14 cellular contexts compared by ENCODE assay signal in the genomic region with DNA sequence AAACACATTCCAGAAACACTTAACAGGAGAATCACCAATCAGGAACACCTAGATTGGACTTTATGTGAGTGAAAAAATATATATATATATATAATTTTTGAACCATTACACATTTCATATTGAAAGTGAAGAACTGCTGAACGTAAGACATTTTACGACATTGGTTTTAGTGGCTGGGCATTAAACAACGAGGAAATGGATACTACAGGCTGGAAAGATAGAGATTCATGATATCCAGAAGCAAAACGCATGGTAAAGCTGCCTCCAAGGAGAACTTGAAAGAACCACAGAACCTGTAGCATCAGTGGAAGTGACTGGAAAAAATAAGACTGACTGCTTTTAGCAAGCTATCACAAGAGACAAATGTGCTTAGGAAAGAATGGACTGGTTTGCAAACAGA. TPM values are rescaled to one million over a fixed set of nuclear protein-coding genes. Genes with fewer than 3 reads are reported as not detected.
DNase-seq lines count a peak whose midpoint lies in the region; ATAC-seq, FAIRE-seq and TF ChIP-seq lines count a peak whose summit lies in the region.
"Had no signal": no experiment of that assay in that cellular context is flagged by ENCODE, and none has a peak within 500 bp of the region (broad histone marks: within the 10 kb centered on the region; RNA-seq: fewer than 3 reads in every experiment).

No MANE protein-coding gene starts in this region.

- H3K36me3 Mint-ChIP-seq in WTC11 (no peaks in the 10 kb centered on the region), nephron progenitor cell (ENCODE audit: low read depth) (no peaks in the 10 kb centered on the region)
- H3K36me3 Mint-ChIP-seq: CD4-positive, CD25-positive, alpha-beta regulatory T cell had no signal

- no peaks in the 10 kb centered on the region for H3K27me3 Mint-ChIP-seq in WTC11 (ENCODE audit: low read depth)
- no peaks in the 10 kb centered on the region for H3K27me3 Mint-ChIP-seq in nephron progenitor cell (ENCODE audit: low read depth, poor library complexity)

- H3K4me1 ChIP-seq in HepG2 (ENCODE audit: insufficient read depth, low read length), result peaks cover 5% of the 10 kb centered on the region; the same call in 1 of the 2 replicates
- H3K4me1 ChIP-seq in right lobe of liver, result no peaks in the 10 kb centered on the region
- H3K4me1 ChIP-seq in osteoblast (ENCODE audit: insufficient read depth, low read length), result peaks cover 4% of the 10 kb centered on the region
- H3K4me1 ChIP-seq: BLaER1 had no signal

- in situ Hi-C loops in HepG2 (cut with HindIII; ENCODE audit: extremely low pct_ligation_motif_present, low pct_unique_long_range_greater_than_20kb) (no loop called here), KBM-7 (cut with MboI; ENCODE audit: low pct_unique_long_range_greater_than_20kb, low sequenced_read_pairs) (no loop called here)

- ATAC-seq in HepG2 (no peak), right lobe of liver (no peak), WTC11 (no peak)

- no TSS peak for BruUV-seq in HepG2 (replicated peaks; lab: Mats Ljungman, UMichigan)

- TF ChIP-seq RAD21 in HepG2 (CRISPR knock-in tag; IDR thresholded peaks at IDR 0.05), result no peak

- H3K4me1 Mint-ChIP-seq in WTC11 (peaks cover 47% of the 10 kb centered on the region), nephron progenitor cell (peaks cover 43% of the 10 kb centered on the region)
- H3K4me1 Mint-ChIP-seq: CD4-positive, CD25-positive, alpha-beta regulatory T cell had no signal

- no peaks in the 10 kb centered on the region for H3K79me2 ChIP-seq in HepG2 (ENCODE audit: insufficient read depth, low read length)
- H3K79me2 ChIP-seq in osteoblast (ENCODE audit: insufficient read depth, low read length), result no peaks in the 10 kb centered on the region

- DNase-seq in HepG2 (ENCODE audit: low spot score), result no peak
- DNase-seq in right lobe of liver, result no peak
- no peak for DNase-seq in WTC11 (ENCODE audit: low spot score)
- DNase-seq in nephron progenitor cell, result no peak
- no peak for DNase-seq in KBM-7
- DNase-seq in osteoblast (ENCODE audit: insufficient read length, low spot score, missing footprints), result no peak
- no peak for DNase-seq in C1 segment of cervical spinal cord (lab: John Stamatoyannopoulos, UW)
- DNase-seq: 8988T; AML-193; CD4-positive, CD25-positive, alpha-beta regulatory T cell; DMS53; GF-D8; H7 had no signal

- no peak overlapping the region for H3K9ac ChIP-seq in HepG2 (ENCODE audit: insufficient read depth, low read depth, low read length)
- H3K9ac ChIP-seq: BLaER1 had no signal

- H3K27ac ChIP-seq in HepG2 (ENCODE audit: extremely low read length, insufficient read depth, low read length), result no peak overlapping the region
- H3K27ac ChIP-seq in right lobe of liver, result no peak overlapping the region
- H3K27ac ChIP-seq in osteoblast (ENCODE audit: low read depth, low read length), result no peak overlapping the region
- H3K27ac ChIP-seq: BLaER1 had no signal

- H3K27ac Mint-ChIP-seq in WTC11 (peak overlapping the region; percentile 70), nephron progenitor cell (peak overlapping the region; percentile 65)
- H3K27ac Mint-ChIP-seq: CD4-positive, CD25-positive, alpha-beta regulatory T cell had no signal

- intact Hi-C loops in HepG2 (cut with micrococcal nuclease; ENCODE audit: unreplicated experiment), result no loop called here
- intact Hi-C loops in right lobe of liver (cut with DNase I), result no loop called here

- no peak for TF ChIP-seq POLR2A in HepG2 (IDR thresholded peaks at IDR 0.05; ENCODE audit: insufficient read depth in 1 of 2, low read depth in 2 of 2, low read length in 2 of 2)
- TF ChIP-seq POLR2A in right lobe of liver (IDR thresholded peaks at IDR 0.05), result no peak

- H3K4me2 ChIP-seq in HepG2 (ENCODE audit: low read depth, low read length) (no peak overlapping the region), osteoblast (ENCODE audit: insufficient read depth, low read length) (no peak overlapping the region)
- H3K4me2 ChIP-seq: BLaER1 had no signal

- TF ChIP-seq EP300 in HepG2 (IDR thresholded peaks at IDR 0.05; ENCODE audit: low read depth in 2 of 2, low read length in 2 of 2), result no peak
- TF ChIP-seq EP300 in HepG2 (CRISPR knock-in tag; IDR thresholded peaks at IDR 0.05; ENCODE audit: borderline replicate concordance), result no peak

- no peaks in the 10 kb centered on the region for H4K20me1 ChIP-seq in HepG2 (ENCODE audit: insufficient read depth, low read length)
- H4K20me1 ChIP-seq in osteoblast (ENCODE audit: insufficient read depth, low read length), result no peaks in the 10 kb centered on the region
- H4K20me1 ChIP-seq: BLaER1 had no signal

- WGBS in HepG2 (ENCODE audit: low lambda C conversion rate), result 62% methylated on average over 4 of the region's 4 CpGs
- 82% methylated on average over 4 of the region's 4 CpGs for WGBS in right lobe of liver (ENCODE audit: insufficient coverage, low coverage, low lambda C conversion rate, missing lambda C conversion rate)

- TF ChIP-seq CTCF in HepG2 (CRISPR knock-in tag; IDR thresholded peaks at IDR 0.05), result no peak
- TF ChIP-seq CTCF in right lobe of liver (IDR thresholded peaks at IDR 0.05), result no peak
- no peak for TF ChIP-seq CTCF in WTC11 (IDR thresholded peaks at IDR 0.05)
- no peak for TF ChIP-seq CTCF in nephron progenitor cell (IDR thresholded peaks at IDR 0.05)
- TF ChIP-seq CTCF in osteoblast (IDR thresholded peaks at IDR 0.05; ENCODE audit: extremely low read depth, low read depth, low read length), result no peak

- H3K9me3 Mint-ChIP-seq in WTC11 (no peaks in the 10 kb centered on the region), nephron progenitor cell (no peaks in the 10 kb centered on the region)

- H3K9me3 ChIP-seq in HepG2 (ENCODE audit: low read length) (no peaks in the 10 kb centered on the region), right lobe of liver (no peaks in the 10 kb centered on the region), osteoblast (ENCODE audit: low read depth, low read length) (no peaks in the 10 kb centered on the region)
- H3K9me3 ChIP-seq: BLaER1 had no signal

- H3K27me3 ChIP-seq in HepG2 (ENCODE audit: control insufficient read depth in 1 of 2, insufficient read depth in 2 of 2, low read length in 2 of 2) (no peaks in the 10 kb centered on the region), right lobe of liver (no peaks in the 10 kb centered on the region), osteoblast (ENCODE audit: insufficient read depth, low read length) (no peaks in the 10 kb centered on the region)
- H3K27me3 ChIP-seq: BLaER1 had no signal

- POLR2A ChIA-PET in HepG2 (lab: Yijun Ruan, JAX) (no interaction called here), WTC11 (lab: Charles Lee) (interaction anchor here (0.9 to 1.0 kb wide), 2 partner anchors 20 to 451 kb away, joined by 5 to 6 read pairs; no protein-coding TSS in a partner anchor)

- FAIRE-seq in HepG2 (lab: Jason Lieb, UNC), result no peak

- no peak overlapping the region for H3K4me3 Mint-ChIP-seq in WTC11
- no peak overlapping the region for H3K4me3 Mint-ChIP-seq in nephron progenitor cell
- H3K4me3 Mint-ChIP-seq: CD4-positive, CD25-positive, alpha-beta regulatory T cell had no signal

- CTCF ChIA-PET in HepG2 (lab: Yijun Ruan, JAX; ENCODE audit: low intra/inter-chr PET ratio, low total read pairs), result no interaction called here
- CTCF ChIA-PET in WTC11 (lab: Charles Lee), result no interaction called here

- H3K4me3 ChIP-seq in HepG2 (replicated peaks in 1 of 3; ENCODE audit: insufficient read depth in 1 of 3, low read depth in 2 of 3, low read length in 3 of 3) (no peak overlapping the region), right lobe of liver (no peak overlapping the region), osteoblast (ENCODE audit: insufficient read depth, low read length) (no peak overlapping the region)
- H3K4me3 ChIP-seq: BLaER1 had no signal

- H3K36me3 ChIP-seq in HepG2 (replicated peaks in 1 of 2; ENCODE audit: control insufficient read depth in 1 of 2, insufficient read depth in 2 of 2, low read length in 2 of 2) (no peaks in the 10 kb centered on the region), right lobe of liver (no peaks in the 10 kb centered on the region), osteoblast (ENCODE audit: insufficient read depth, low read length) (no peaks in the 10 kb centered on the region)
- H3K36me3 ChIP-seq: BLaER1 had no signal

- H2AFZ ChIP-seq in HepG2 (ENCODE audit: low read length) (peak overlapping the region; percentile 63), osteoblast (ENCODE audit: low read length) (no peak overlapping the region)

TF ChIP-seq in HepG2, 621 proteins besides CTCF, POLR2A, EP300 and RAD21 (continues in another document):
- TF ChIP-seq ZFAT (CRISPR knock-in tag; conservative IDR thresholded peaks at IDR 0.05), result no peak
- no peak for TF ChIP-seq ZNF343 (CRISPR knock-in tag; IDR thresholded peaks at IDR 0.05)

TF ChIP-seq in WTC11, 78 proteins besides CTCF, POLR2A, EP300 and RAD21:
- TF ChIP-seq SP1 (CRISPR knock-in tag; conservative IDR thresholded peaks at IDR 0.05), result no peak
TF ChIP-seq in WTC11: peak in this region for 0.

RNA-seq across cellular contexts. Expression of a gene that starts 13.2 kb away (rescaled TPM):
- total RNA-seq in HepG2 (2016; rRNA removed; fragmentation: Illumina TruSeq; extraction: Trizol) (121 and 146 TPM in 2 replicates), right lobe of liver (10 to 100 TPM; 44.3 to 69.4 (median 48.8) TPM), WTC11 (2021) (68.5 to 87.4 TPM (median 85.1 TPM) in 3 replicates), osteoblast (76.0 and 78.2 TPM in 2 replicates)
- 24.4 and 24.9 TPM in 2 replicates for total RNA-seq in HepG2 (2016; cell fraction: cytosol; rRNA removed; fragmentation: Illumina TruSeq; extraction: Trizol; ENCODE audit: low read depth)
- total RNA-seq in HepG2 (2016; cell fraction: insoluble cytoplasmic fraction; rRNA removed; fragmentation: Illumina TruSeq; extraction: Trizol), result 122 and 152 TPM in 2 replicates
- total RNA-seq in HepG2 (2016; cell fraction: membrane; rRNA removed; fragmentation: Illumina TruSeq; extraction: Trizol), result 28.1 and 36.2 TPM in 2 replicates
- total RNA-seq in HepG2 (2016; cell fraction: nucleus; rRNA removed; fragmentation: Illumina TruSeq; extraction: Trizol), result 59.0 and 64.3 TPM in 2 replicates
- 114 and 126 TPM in 2 replicates for polyA plus RNA-seq in HepG2 (2011; rRNA removed)
- polyA plus RNA-seq in HepG2 (2011; cell fraction: cytosol; rRNA removed), result 87.4 and 118 TPM in 2 replicates
- 20.5 and 26.0 TPM in 2 replicates for polyA plus RNA-seq in HepG2 (2011; cell fraction: nucleus; rRNA removed)
- 79.6 and 109 TPM in 2 replicates for polyA plus RNA-seq in HepG2 (2012)
- polyA plus RNA-seq in HepG2 (2016; cell fraction: cytosol; fragmentation: Illumina TruSeq; extraction: Trizol; ENCODE audit: low read depth), result 24.3 and 26.4 TPM in 2 replicates
- 125 and 147 TPM in 2 replicates for polyA plus RNA-seq in HepG2 (2016; cell fraction: insoluble cytoplasmic fraction; fragmentation: Illumina TruSeq; extraction: Trizol; ENCODE audit: low read depth)
- 27.9 and 33.2 TPM in 2 replicates for polyA plus RNA-seq in HepG2 (2016; cell fraction: membrane; fragmentation: Illumina TruSeq; extraction: Trizol; ENCODE audit: low read depth)
- polyA plus RNA-seq in HepG2 (2016; cell fraction: nucleus; fragmentation: Illumina TruSeq; extraction: Trizol; ENCODE audit: insufficient read depth, low read depth), result 59.1 and 68.2 TPM in 2 replicates
- polyA minus RNA-seq in HepG2 (2011; rRNA and poly(A)+ RNA removed; ENCODE audit: low replicate concordance), result 29.4 and 34.1 TPM in 2 replicates
- polyA minus RNA-seq in HepG2 (2011; cell fraction: cytosol; rRNA and poly(A)+ RNA removed), result 42.1 and 42.3 TPM in 2 replicates
- 36.9 and 59.1 TPM in 2 replicates for polyA minus RNA-seq in HepG2 (2011; cell fraction: nucleus; rRNA and poly(A)+ RNA removed)
